ENCODE assay signal across 8 cellular contexts in genomic region chr13:25005050-25005497, GRCh38.
A peak's percentile ranks its signal among the peaks of the same experiment; 100 is the strongest.
DNase-seq lines count a peak whose midpoint lies in the region; ATAC-seq, FAIRE-seq and TF ChIP-seq lines count a peak whose summit lies in the region.
"Not testable (repeated sequence)": the region's sequence is repeated elsewhere in the genome, so short reads cannot be mapped to it uniquely, and the experiment has no call there.

No MANE protein-coding gene starts in this region.

- not testable (repeated sequence) for TF ChIP-seq EP300 in upper lobe of left lung (IDR thresholded peaks at IDR 0.05)

- 0 to 2% methylated on average over 5 of the region's 5 CpGs for WGBS in upper lobe of left lung, 2 donors

- FAIRE-seq in frontal cortex (lab: Jason Lieb, UNC): peak; percentile 86

- CTCF ChIA-PET in HEK293T (lab: Yijun Ruan, JAX) (interaction anchor here (0.6 to 0.9 kb wide), 3 partner anchors 36 to 109 kb away, joined by 3 read pairs; no protein-coding TSS in a partner anchor), RWPE1 (lab: Yijun Ruan, JAX) (interaction anchor here (0.6 to 2.1 kb wide), 10 partner anchors 16 to 1810 kb away, joined by 3 to 8 read pairs (median 4); partner anchors contain the start of gene ATP8A2)

- H3K27ac ChIP-seq in RWPE1, upper lobe of left lung: not testable (repeated sequence)

- not testable (repeated sequence) for H3K27me3 ChIP-seq in upper lobe of left lung

- intact Hi-C loops in mucosa of descending colon (cut with DNase I, micrococcal nuclease): not testable (repeated sequence)

- ATAC-seq in mucosa of descending colon: peak; percentile 80
- peak; percentile 62 to 91 for ATAC-seq in upper lobe of left lung (ENCODE audit: low FRiP score in 2 of 2)

- not testable (repeated sequence) for H3K4me3 ChIP-seq in astrocyte of the spinal cord (ENCODE audit: low read depth, low read length); mucosa of descending colon; upper lobe of left lung

- H3K36me3 ChIP-seq in mucosa of descending colon (ENCODE audit: low read depth); upper lobe of left lung: not testable (repeated sequence)

- not testable (repeated sequence) for TF ChIP-seq POLR2A in upper lobe of left lung (IDR thresholded peaks at IDR 0.05)

- peak; percentile 24 for DNase-seq in DMS53 treated with DMSO at 0.1 percent for 48 hours (lab: John Stamatoyannopoulos, UW; ENCODE audit: unreplicated experiment)
- peak; percentile 6 for DNase-seq in HEK293T (ENCODE audit: extremely low spot score)
- DNase-seq in MV-4-11 (lab: John Stamatoyannopoulos, UW): peak; percentile 53
- DNase-seq in RWPE1 (ENCODE audit: low spot score): peak; percentile 25
- peak; percentile 59 for DNase-seq in astrocyte of the spinal cord (ENCODE audit: low read depth, low spot score)
- peak in 1 of 2 donors; percentile 33 for DNase-seq in frontal cortex (ENCODE audit: low spot score in 2 of 2)
- peak in 1 of 3 donors; percentile 17 for DNase-seq in mucosa of descending colon
- not testable (repeated sequence) for DNase-seq in upper lobe of left lung

- peak; percentile 72 for TF ChIP-seq CTCF in RWPE1 (conservative IDR thresholded peaks at IDR 0.05; ENCODE audit: low read depth)
- TF ChIP-seq CTCF in astrocyte of the spinal cord (IDR thresholded peaks at IDR 0.05; ENCODE audit: low read depth, low read length): peak; percentile 48
- not testable (repeated sequence) for TF ChIP-seq CTCF in mucosa of descending colon (IDR thresholded peaks at IDR 0.05)
- peak in 4 of 6 experiments; percentile 8 to 33 (median 28) for TF ChIP-seq CTCF in upper lobe of left lung (IDR thresholded peaks at IDR 0.05)

- POLR2A ChIA-PET in HEK293T (lab: Yijun Ruan, JAX); RWPE1 (lab: Yijun Ruan, JAX; ENCODE audit: low non-redundant PET): not testable (repeated sequence)

- H3K9me3 ChIP-seq in mucosa of descending colon, upper lobe of left lung: not testable (repeated sequence)

- H3K4me1 ChIP-seq in mucosa of descending colon (ENCODE audit: low read depth); upper lobe of left lung: not testable (repeated sequence)

- in situ Hi-C loops in astrocyte of the spinal cord (cut with HindIII; ENCODE audit: low sequenced_read_pairs): not testable (repeated sequence)
